In the genomic region with DNA sequence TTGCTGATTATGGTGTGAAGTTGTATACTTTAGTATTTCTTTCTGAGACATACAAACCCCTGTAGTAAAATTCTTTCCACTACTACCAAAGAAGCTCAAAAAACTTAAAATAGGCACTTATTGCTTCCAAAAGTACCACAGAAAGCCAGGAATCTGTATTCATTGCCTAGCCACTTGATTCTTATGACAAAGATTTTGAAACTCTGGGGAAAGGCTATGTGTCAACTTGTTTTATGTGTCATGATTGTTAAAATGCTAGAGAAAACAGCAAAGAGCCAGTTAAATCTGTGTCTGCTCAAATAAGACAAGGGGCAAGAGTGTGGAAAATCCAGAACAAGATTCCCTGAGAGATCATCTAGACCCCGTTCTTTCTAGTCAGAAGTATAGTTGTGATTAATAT, we compare ENCODE assay signal across 15 cellular contexts. TPM values are rescaled to one million over a fixed set of nuclear protein-coding genes. Genes with fewer than 3 reads are reported as not detected.
DNase-seq lines count a peak whose midpoint lies in the region; ATAC-seq and TF ChIP-seq lines count a peak whose summit lies in the region.
"Had no signal": no experiment of that assay in that cellular context is flagged by ENCODE, and none has a peak within 500 bp of the region (broad histone marks: within the 10 kb centered on the region; RNA-seq: fewer than 3 reads in every experiment).

No MANE protein-coding gene starts in this region.

- H3K27ac ChIP-seq in SK-N-MC = 0 out of 2 replicates have a peak overlapping the region, but pooled peaks have one; percentile 22
- H3K27ac ChIP-seq: colonic mucosa had no signal

- no peak for ATAC-seq in activated CD8-positive, alpha-beta memory T cell treated with anti-CD3 and anti-CD28 coated beads, Interleukin-2, amount 10 ng/mL, durations not matched to agents 7 days and 5 days

- peaks cover 75% of the 10 kb centered on the region for H3K4me1 Mint-ChIP-seq in activated CD8-positive, alpha-beta memory T cell treated with anti-CD3 and anti-CD28 coated beads, Interleukin-2, amount 10 ng/mL, durations not matched to agents 7 days and 5 days

- peak overlapping the region; percentile 1 for H3K4me3 Mint-ChIP-seq in activated CD8-positive, alpha-beta memory T cell treated with anti-CD3 and anti-CD28 coated beads, Interleukin-2, amount 10 ng/mL, durations not matched to agents 7 days and 5 days

- TF ChIP-seq CTCF in epithelial cell of esophagus (IDR thresholded peaks at IDR 0.05; ENCODE audit: insufficient read depth, low read depth, low read length, missing control alignments) = no peak
- no peak for TF ChIP-seq CTCF in GM13976 (IDR thresholded peaks at IDR 0.05; ENCODE audit: borderline replicate concordance, control extremely low read depth, extremely low read depth, insufficient read depth, missing control alignments)

- H3K9ac ChIP-seq in SK-N-MC (ENCODE audit: insufficient read length) = no peak overlapping the region

- H3K9me3 Mint-ChIP-seq in activated CD8-positive, alpha-beta memory T cell treated with anti-CD3 and anti-CD28 coated beads, Interleukin-2, amount 10 ng/mL, durations not matched to agents 7 days and 5 days (ENCODE audit: low read depth) = no peaks in the 10 kb centered on the region

- H3K36me3 ChIP-seq in SK-N-MC (ENCODE audit: insufficient read depth, low read length) = peaks cover 23% of the 10 kb centered on the region
- H3K36me3 ChIP-seq: colonic mucosa had no signal

- peaks cover 62% of the 10 kb centered on the region for H3K36me3 Mint-ChIP-seq in activated CD8-positive, alpha-beta memory T cell treated with anti-CD3 and anti-CD28 coated beads, Interleukin-2, amount 10 ng/mL, durations not matched to agents 7 days and 5 days

- no peaks in the 10 kb centered on the region for H3K9me3 ChIP-seq in SK-N-MC (ENCODE audit: low read depth, low read length)
- H3K9me3 ChIP-seq: colonic mucosa had no signal

- DNase-seq in activated CD8-positive, alpha-beta memory T cell treated with anti-CD3 and anti-CD28 coated beads, Interleukin-2, amount 10 ng/mL, durations not matched to agents 7 days and 5 days = no peak
- DNase-seq in activated CD8-positive, alpha-beta memory T cell treated with anti-CD3 and anti-CD28 coated beads, Interleukin-2, amount 50 U/mL, for 48 hours = no peak
- no peak for DNase-seq in SK-N-MC (ENCODE audit: low read depth, low spot score)
- peak; percentile 58 for DNase-seq in epithelial cell of esophagus (ENCODE audit: low read depth)
- DNase-seq in renal cortical epithelial cell (ENCODE audit: low read depth) = peak; percentile 38
- DNase-seq in cerebellum (ENCODE audit: low spot score) = no peak
- DNase-seq in GM13976 (ENCODE audit: low spot score) = no peak
- DNase-seq in NCI-H2171 treated with DMSO at 0.1 percent for 48 hours (lab: John Stamatoyannopoulos, UW) = no peak
- DNase-seq: amniotic stem cell, colonic mucosa, hypothalamus, KBM-7, left colon, NCI-H1436 treated with DMSO at 0.1 percent for 48 hours, NCI-H226 had no signal

- CTCF ChIA-PET in activated CD8-positive, alpha-beta memory T cell treated with anti-CD3 and anti-CD28 coated beads, Interleukin-2, amount 10 ng/mL, durations not matched to agents 7 days and 5 days (lab: Charles Lee) = interaction anchor here (1.2 to 1.6 kb wide), 2 partner anchors 16 to 20 kb away, joined by 3 to 4 read pairs; no protein-coding TSS in a partner anchor

- H3K27me3 Mint-ChIP-seq in activated CD8-positive, alpha-beta memory T cell treated with anti-CD3 and anti-CD28 coated beads, Interleukin-2, amount 10 ng/mL, durations not matched to agents 7 days and 5 days = no peaks in the 10 kb centered on the region

- in situ Hi-C loops in GM13976 (cut with MboI; ENCODE audit: low sequenced_read_pairs, unreplicated experiment) = no loop called here

- H3K4me3 ChIP-seq in SK-N-MC = no peak overlapping the region
- H3K4me3 ChIP-seq in epithelial cell of esophagus (ENCODE audit: low read length) = no peak overlapping the region
- H3K4me3 ChIP-seq: colonic mucosa had no signal

- H3K27ac Mint-ChIP-seq in activated CD8-positive, alpha-beta memory T cell treated with anti-CD3 and anti-CD28 coated beads, Interleukin-2, amount 10 ng/mL, durations not matched to agents 7 days and 5 days = peak overlapping the region; percentile 36

RNA-seq across cellular contexts. Expression of a gene that starts 6.0 kb away (rescaled TPM):
- 100 to 1,000 TPM; 194 to 225 TPM for total RNA-seq in activated CD8-positive, alpha-beta memory T cell treated with anti-CD3 and anti-CD28 coated beads, Interleukin-2, amount 10 ng/mL, durations not matched to agents 7 days and 5 days
- total RNA-seq in renal cortical epithelial cell = 61.8 and 94.4 TPM in 2 replicates
- 140 TPM for total RNA-seq in cerebellum

Comparison
In these comparisons a context has a peak if more than half of its experiments do, and no peak if none do; other contexts are left out.
1. DNase-seq: peak in epithelial cell of esophagus (single experiment) and renal cortical epithelial cell (single experiment); none in activated CD8-positive, alpha-beta memory T cell treated with anti-CD3 and anti-CD28 coated beads, Interleukin-2, amount 10 ng/mL, durations not matched to agents 7 days and 5 days (single experiment), activated CD8-positive, alpha-beta memory T cell treated with anti-CD3 and anti-CD28 coated beads, Interleukin-2, amount 50 U/mL, for 48 hours (single experiment), SK-N-MC (single experiment), cerebellum (single experiment), GM13976 (single experiment) and NCI-H2171 treated with DMSO at 0.1 percent for 48 hours (single experiment).